ENCODE assay signal across 9 cellular contexts in genomic region chr3:152244156-152244888, GRCh38. TPM values are rescaled to one million over a fixed set of nuclear protein-coding genes. Genes with fewer than 3 reads are reported as not detected.
DNase-seq lines count a peak whose midpoint lies in the region; ATAC-seq and TF ChIP-seq lines count a peak whose summit lies in the region.
"Had no signal": no experiment of that assay in that cellular context is flagged by ENCODE, and none has a peak within 500 bp of the region (broad histone marks: within the 10 kb centered on the region; RNA-seq: fewer than 3 reads in every experiment).

No MANE protein-coding gene starts in this region.

- WGBS in esophagus squamous epithelium, 2 donors, result 61 to 64% methylated on average over 2 of the region's 2 CpGs

- H3K4me3 ChIP-seq in GM12864 (ENCODE audit: low read depth, low read length) (peak overlapping the region; percentile 56), esophagus squamous epithelium (peak overlapping the region in 3 of 4 donors; percentile 8 to 37 (median 19))

- TF ChIP-seq POLR2A in esophagus squamous epithelium (IDR thresholded peaks at IDR 0.05), result peak in 1 of 4 donors; percentile 13

- no peaks in the 10 kb centered on the region for H3K9me3 ChIP-seq in esophagus squamous epithelium
- H3K9me3 ChIP-seq: pancreas had no signal

- ATAC-seq in GM21786 (IDR thresholded peaks at IDR 0.05; ENCODE audit: unreplicated experiment), result peak; percentile 18
- ATAC-seq in foreskin keratinocyte, result no peak
- ATAC-seq in WTC11, result no peak

- POLR2A ChIA-PET in WTC11 (lab: Charles Lee), result no interaction called here

- peaks cover 9% of the 10 kb centered on the region for H3K4me1 Mint-ChIP-seq in WTC11

- TF ChIP-seq CTCF in GM12864 (IDR thresholded peaks at IDR 0.05; ENCODE audit: low read depth, low read length, missing control alignments), result no peak
- no peak for TF ChIP-seq CTCF in esophagus squamous epithelium (IDR thresholded peaks at IDR 0.05)
- TF ChIP-seq CTCF in foreskin keratinocyte (conservative IDR thresholded peaks at IDR 0.05), result no peak
- TF ChIP-seq CTCF in WTC11 (IDR thresholded peaks at IDR 0.05), result no peak

- no peaks in the 10 kb centered on the region for H3K27me3 ChIP-seq in esophagus squamous epithelium
- no peaks in the 10 kb centered on the region for H3K27me3 ChIP-seq in foreskin keratinocyte
- H3K27me3 ChIP-seq: pancreas had no signal

- no peaks in the 10 kb centered on the region for H3K9me3 Mint-ChIP-seq in WTC11

- no peaks in the 10 kb centered on the region for H3K36me3 ChIP-seq in esophagus squamous epithelium
- H3K36me3 ChIP-seq: pancreas had no signal

- H3K4me1 ChIP-seq in esophagus squamous epithelium (peaks cover 0 to 10% (median 8%) of the 10 kb centered on the region in 3 donors), foreskin keratinocyte (peaks cover 6% of the 10 kb centered on the region)
- H3K4me1 ChIP-seq: pancreas had no signal

- H3K27ac ChIP-seq in esophagus squamous epithelium, result peak overlapping the region in 2 of 4 donors; percentile 48 to 50
- no peak overlapping the region for H3K27ac ChIP-seq in foreskin keratinocyte
- H3K27ac ChIP-seq: pancreas had no signal

- no peak for DNase-seq in GM12864 (ENCODE audit: low read depth)
- peak; percentile 94 for DNase-seq in NOMO-1 treated with dmso at 0.1 percent for 144 hours (lab: John Stamatoyannopoulos, UW; ENCODE audit: unreplicated experiment)
- DNase-seq in esophagus squamous epithelium (lab: John Stamatoyannopoulos, UW), result no peak
- DNase-seq in foreskin keratinocyte, result no peak
- DNase-seq in activated CD4-positive, CD25-positive, alpha-beta regulatory T cell treated with anti-CD3 and anti-CD28 coated beads, Interleukin-2, amount 50 U/mL, for 72 hours, result no peak
- no peak for DNase-seq in NCI-H146 treated with DMSO at 0.1 percent for 48 hours (lab: John Stamatoyannopoulos, UW; ENCODE audit: unreplicated experiment)
- DNase-seq in WTC11 (ENCODE audit: low spot score), result no peak
- DNase-seq: pancreas had no signal

- CTCF ChIA-PET in WTC11 (lab: Charles Lee), result interaction anchor here (0.5 to 0.8 kb wide), 2 partner anchors 199 to 223 kb away, joined by 3 read pairs; no protein-coding TSS in a partner anchor

- no peak overlapping the region for H3K4me3 Mint-ChIP-seq in WTC11

- no peaks in the 10 kb centered on the region for H3K27me3 Mint-ChIP-seq in WTC11 (ENCODE audit: low read depth)

- no peaks in the 10 kb centered on the region for H3K36me3 Mint-ChIP-seq in WTC11

- intact Hi-C loops in esophagus squamous epithelium (cut with DNase I), result no loop called here

- H3K27ac Mint-ChIP-seq in WTC11, result no peak overlapping the region

TF ChIP-seq in WTC11, 78 proteins besides CTCF, POLR2A, EP300 and RAD21:
- TF ChIP-seq NFATC4 (CRISPR knock-in tag; IDR thresholded peaks at IDR 0.05) (no peak), ZNF532 (CRISPR knock-in tag; IDR thresholded peaks at IDR 0.05; ENCODE audit: borderline replicate concordance) (no peak)

RNA-seq across cellular contexts. Expression of gene MBNL1, which starts 24.4 kb away (rescaled TPM):
- total RNA-seq in esophagus squamous epithelium (100 to 1,000 TPM in 3 of 4 donors, 10 to 100 TPM in 1; 94.0 to 318 (median 161) TPM), foreskin keratinocyte (66.8 and 72.7 TPM in 2 replicates), WTC11 (2021) (16.0 to 20.4 TPM (median 17.8 TPM) in 3 replicates)
- 14.1 and 16.8 TPM in 2 replicates for polyA plus RNA-seq in foreskin keratinocyte
